ENCODE assay signal across 22 cellular contexts in genomic region chr6:20870493-20870892, GRCh38.
"Had no signal": no experiment of that assay in that cellular context is flagged by ENCODE, and none has a peak within 500 bp of the region (broad histone marks: within the 10 kb centered on the region; RNA-seq: fewer than 3 reads in every experiment).

No MANE protein-coding gene starts in this region.

- DNase-seq: activated CD4-positive, alpha-beta T cell treated with anti-CD3 and anti-CD28 coated beads, Interleukin-2, amount 10 ng/mL, durations not matched to agents 7 days and 5 days; activated CD8-positive, alpha-beta T cell treated with anti-CD3 and anti-CD28 coated beads, Interleukin-2, amount 10 ng/mL, durations not matched to agents 7 days and 5 days; activated naive CD4-positive, alpha-beta T cell treated with anti-CD3 and anti-CD28 coated beads for 36 hours; activated naive CD8-positive, alpha-beta T cell treated with anti-CD3 and anti-CD28 coated beads, Interleukin-2, amount 50 U/mL, for 24 hours; activated T-cell treated with anti-CD3 and anti-CD28 coated beads, Interleukin-2, amount 50 U/mL, for 24 hours; anterior cingulate cortex; brain microvascular endothelial cell; central memory CD4-positive, alpha-beta T cell; colonic mucosa; effector CD4-positive, alpha-beta T cell; heart right ventricle; immature natural killer cell; kidney glomerular epithelial cell; left ventricle myocardium inferior; occipital lobe; posterior cingulate gyrus; spleen; stimulated activated CD8-positive, alpha-beta memory T cell treated with anti-CD3 and anti-CD28 coated beads, Interleukin-4, amount 100 ng/mL, for 48 hours; stimulated activated naive CD4-positive, alpha-beta T cell; upper lobe of right lung had no signal

- ATAC-seq: activated CD8-positive, alpha-beta T cell treated with anti-CD3 and anti-CD28 coated beads, Interleukin-2, amount 10 ng/mL, durations not matched to agents 7 days and 5 days; activated naive CD8-positive, alpha-beta T cell treated with anti-CD3 and anti-CD28 coated beads, Interleukin-2, amount 50 U/mL, for 24 hours; gastroesophageal sphincter; heart right ventricle; upper lobe of right lung had no signal

- FAIRE-seq: TTC549 had no signal
